Comparison of ENCODE assay signal across 1 cellular context in genomic region chr1:218322762-218323161, GRCh38.
TF ChIP-seq lines count a peak whose summit lies in the region.

No MANE protein-coding gene starts in this region.

TF ChIP-seq in IMR-90, 13 proteins besides CTCF, POLR2A, EP300 and RAD21 (continued from another document):
- TF ChIP-seq FOS (IDR thresholded peaks at IDR 0.05; ENCODE audit: low read depth, low read length) (no peak), BHLHE40 (IDR thresholded peaks at IDR 0.05; ENCODE audit: low read depth, low read length) (no peak), SMC3 (IDR thresholded peaks at IDR 0.05; ENCODE audit: low read depth, low read length) (no peak), CHD1 (IDR thresholded peaks at IDR 0.05; ENCODE audit: low read depth, low read length) (no peak), NFE2L2 (IDR thresholded peaks at IDR 0.05; ENCODE audit: low read depth, low read length) (no peak), ELK1 (IDR thresholded peaks at IDR 0.05; ENCODE audit: borderline replicate concordance, low read depth, low read length) (no peak), CEBPB (IDR thresholded peaks at IDR 0.05; ENCODE audit: low read depth, low read length) (no peak), RCOR1 (IDR thresholded peaks at IDR 0.05; ENCODE audit: insufficient replicate concordance, low read length) (no peak), MXI1 (IDR thresholded peaks at IDR 0.05; ENCODE audit: borderline replicate concordance, low read depth, low read length) (no peak), USF2 (IDR thresholded peaks at IDR 0.05; ENCODE audit: low read depth, low read length) (no peak), MAFK (IDR thresholded peaks at IDR 0.05; ENCODE audit: low read depth, low read length) (no peak), RFX5 (IDR thresholded peaks at IDR 0.05; ENCODE audit: low read depth, low read length) (no peak)
